Comparison of ENCODE assay signal across 8 cellular contexts in genomic region chr2:207625014-207625755, GRCh38. TPM values are rescaled to one million over a fixed set of nuclear protein-coding genes. Genes with fewer than 3 reads are reported as not detected.
DNase-seq lines count a peak whose midpoint lies in the region; ATAC-seq and TF ChIP-seq lines count a peak whose summit lies in the region.

Gene METTL21A (minus strand): TSS chr2:207625394. CDS start chr2:207624375, 1,019 bp downstream.

- DNase-seq in NCI-H146 treated with DMSO at 0.1 percent for 48 hours (lab: John Stamatoyannopoulos, UW; ENCODE audit: unreplicated experiment) (peak; percentile 51), amniotic stem cell (lab: John Stamatoyannopoulos, UW) (peak; percentile 73), left ventricle myocardium superior (peak; percentile 95), pulmonary artery endothelial cell (ENCODE audit: low read depth, low spot score) (peak; percentile 57), uterus (peak; percentile 83 to 86)

- H3K36me3 ChIP-seq in uterus: no peaks in the 10 kb centered on the region

- intact Hi-C loops in left ventricle myocardium superior (cut with micrococcal nuclease): no loop called here
- intact Hi-C loops in uterus (cut with DNase I; ENCODE audit: low total_unique reads): loop anchor here (5.0 to 10.0 kb wide), 3 partner anchors 90 to 640 kb away; partner anchors contain the start of genes FZD5 and PIKFYVE

- ATAC-seq in GM18498 (IDR thresholded peaks at IDR 0.05; ENCODE audit: unreplicated experiment) (peak; percentile 65), HG02884 (IDR thresholded peaks at IDR 0.05; ENCODE audit: unreplicated experiment) (peak; percentile 46), left ventricle myocardium superior (peak; percentile 94)

- H3K27me3 Mint-ChIP-seq in T-helper 1 cell treated with Interleukin-12 subunit alpha and Interleukin-12 subunit beta and Interleukin-4 antibody, amounts not matched to agents 30 μg/mL and 1 μg/mL, for 36 hours (ENCODE audit: low read depth): peaks cover 6% of the 10 kb centered on the region

- peaks cover 8% of the 10 kb centered on the region for H3K36me3 Mint-ChIP-seq in T-helper 1 cell treated with Interleukin-12 subunit alpha and Interleukin-12 subunit beta and Interleukin-4 antibody, amounts not matched to agents 30 μg/mL and 1 μg/mL, for 36 hours (ENCODE audit: low read depth)

- no peaks in the 10 kb centered on the region for H3K9me3 ChIP-seq in uterus

- peak; percentile 61 to 80 for TF ChIP-seq POLR2A in uterus (IDR thresholded peaks at IDR 0.05)

- H3K4me1 ChIP-seq in uterus: peaks cover 0 to 5% of the 10 kb centered on the region in 2 donors

- peaks cover 23% of the 10 kb centered on the region for H3K4me1 Mint-ChIP-seq in T-helper 1 cell treated with Interleukin-12 subunit alpha and Interleukin-12 subunit beta and Interleukin-4 antibody, amounts not matched to agents 30 μg/mL and 1 μg/mL, for 36 hours (ENCODE audit: low read depth)

- peak in 3 of 4 experiments; percentile 38 to 55 (median 51) for TF ChIP-seq CTCF in uterus (IDR thresholded peaks at IDR 0.05)

- no peaks in the 10 kb centered on the region for H3K9me3 Mint-ChIP-seq in T-helper 1 cell treated with Interleukin-12 subunit alpha and Interleukin-12 subunit beta and Interleukin-4 antibody, amounts not matched to agents 30 μg/mL and 1 μg/mL, for 36 hours

- H3K27me3 ChIP-seq in uterus: no peaks in the 10 kb centered on the region

- peak within 1 kb of the TSS; percentile 95 for H3K27ac Mint-ChIP-seq in T-helper 1 cell treated with Interleukin-12 subunit alpha and Interleukin-12 subunit beta and Interleukin-4 antibody, amounts not matched to agents 30 μg/mL and 1 μg/mL, for 36 hours

- H3K4me3 ChIP-seq in uterus: peak within 1 kb of the TSS; percentile 62 to 81

- H3K27ac ChIP-seq in uterus: peak within 1 kb of the TSS; percentile 87 to 95

- peak within 1 kb of the TSS; percentile 89 for H3K4me3 Mint-ChIP-seq in T-helper 1 cell treated with Interleukin-12 subunit alpha and Interleukin-12 subunit beta and Interleukin-4 antibody, amounts not matched to agents 30 μg/mL and 1 μg/mL, for 36 hours

RNA-seq across cellular contexts. Expression of gene METTL21A, which starts in this region (rescaled TPM):
- total RNA-seq in left ventricle myocardium superior: 21.9 TPM
- total RNA-seq in pulmonary artery endothelial cell: 21.9 and 23.8 TPM in 2 replicates
- 10 to 100 TPM in 2 of 4 donors, 1 to 10 TPM in 1, under 1 TPM in 1; 0.77 to 32.3 (median 11.6) TPM for total RNA-seq in uterus

Comparison
In these comparisons a context has a peak if more than half of its experiments do, and no peak if none do; other contexts are left out.
1. Peak in every context shown above with its lines: DNase-seq, ATAC-seq, H3K4me3 ChIP-seq and H3K27ac ChIP-seq.